In genomic region chr4:147535161-147535560, GRCh38 we compare ENCODE assay signal across 19 cellular contexts. TPM values are rescaled to one million over a fixed set of nuclear protein-coding genes. Genes with fewer than 3 reads are reported as not detected.
DNase-seq lines count a peak whose midpoint lies in the region; ATAC-seq and TF ChIP-seq lines count a peak whose summit lies in the region.
"Had no signal": no experiment of that assay in that cellular context is flagged by ENCODE, and none has a peak within 500 bp of the region (broad histone marks: within the 10 kb centered on the region; RNA-seq: fewer than 3 reads in every experiment).

No MANE protein-coding gene starts in this region.

- no peaks in the 10 kb centered on the region for H3K9me3 Mint-ChIP-seq in nephron
- H3K9me3 Mint-ChIP-seq in activated naive CD8-positive, alpha-beta T cell treated with anti-CD3 and anti-CD28 coated beads, Interleukin-2, amount 50 U/mL, for 24 hours = no peaks in the 10 kb centered on the region
- H3K9me3 Mint-ChIP-seq: CD4-positive, alpha-beta memory T cell had no signal

- peaks cover 5% of the 10 kb centered on the region for H3K36me3 ChIP-seq in cardiac muscle cell
- H3K36me3 ChIP-seq in right atrium auricular region = peaks cover 11% of the 10 kb centered on the region
- no peaks in the 10 kb centered on the region for H3K36me3 ChIP-seq in H7 (replicated peaks; ENCODE audit: control insufficient read depth, insufficient read depth, low read length)
- H3K36me3 ChIP-seq: BLaER1, HAP-1 had no signal

- H3K9me3 ChIP-seq in cardiac muscle cell (ENCODE audit: low read depth) = no peaks in the 10 kb centered on the region
- H3K9me3 ChIP-seq in right atrium auricular region = no peaks in the 10 kb centered on the region
- H3K9me3 ChIP-seq: A549, BLaER1, HAP-1 had no signal

- H3K27ac ChIP-seq in cardiac muscle cell = peak overlapping the region; percentile 10
- H3K27ac ChIP-seq in right atrium auricular region = peak overlapping the region in 1 of 2 donors; percentile 51
- H3K27ac ChIP-seq: 22Rv1, A549, BLaER1 had no signal

- DNase-seq in cardiac muscle cell (ENCODE audit: low read depth in 1 of 2, low spot score in 1 of 2) (peak in 1 of 2 donors; percentile 23), right atrium auricular region (ENCODE audit: low spot score) (no peak), H7 (peak; percentile 14), iPS-NIHi7 (ENCODE audit: extremely low spot score) (peak; percentile 19), NCI-H2227 treated with DMSO at 0.1 percent for 48 hours (lab: John Stamatoyannopoulos, UW) (no peak), occipital lobe (lab: John Stamatoyannopoulos, UW) (no peak)
- DNase-seq in activated naive CD8-positive, alpha-beta T cell treated with anti-CD3 and anti-CD28 coated beads, Interleukin-2, amount 50 U/mL, for 24 hours = no peak
- DNase-seq: Calu3; CD4-positive, alpha-beta memory T cell; DND-41; EL; GOT3 had no signal

- no peak overlapping the region for H3K4me3 ChIP-seq in cardiac muscle cell
- no peak overlapping the region for H3K4me3 ChIP-seq in right atrium auricular region
- no peak overlapping the region for H3K4me3 ChIP-seq in H7 (ENCODE audit: insufficient read depth, low read depth, low read length)
- H3K4me3 ChIP-seq: A549, BLaER1, HAP-1 had no signal

- peaks cover 23% of the 10 kb centered on the region for H3K4me1 Mint-ChIP-seq in nephron
- H3K4me1 Mint-ChIP-seq in activated naive CD8-positive, alpha-beta T cell treated with anti-CD3 and anti-CD28 coated beads, Interleukin-2, amount 50 U/mL, for 24 hours = no peaks in the 10 kb centered on the region
- H3K4me1 Mint-ChIP-seq: CD14-positive monocyte; CD4-positive, alpha-beta memory T cell had no signal

- H3K4me3 Mint-ChIP-seq in nephron = no peak overlapping the region
- H3K4me3 Mint-ChIP-seq in activated naive CD8-positive, alpha-beta T cell treated with anti-CD3 and anti-CD28 coated beads, Interleukin-2, amount 50 U/mL, for 24 hours = no peak overlapping the region
- H3K4me3 Mint-ChIP-seq: CD14-positive monocyte; CD4-positive, alpha-beta memory T cell had no signal

- H3K27me3 ChIP-seq in cardiac muscle cell (no peaks in the 10 kb centered on the region), right atrium auricular region (no peaks in the 10 kb centered on the region), H7 (ENCODE audit: control insufficient read depth, insufficient read depth, low read length) (no peaks in the 10 kb centered on the region)
- H3K27me3 ChIP-seq: BLaER1 had no signal

- H3K4me1 ChIP-seq in cardiac muscle cell (ENCODE audit: low read depth) (peaks cover 14% of the 10 kb centered on the region), right atrium auricular region (peaks cover 0 to 25% of the 10 kb centered on the region in 2 donors)
- H3K4me1 ChIP-seq: A549, BLaER1 had no signal

- TF ChIP-seq CTCF in cardiac muscle cell (IDR thresholded peaks at IDR 0.05; ENCODE audit: low read depth, low read length) (no peak), right atrium auricular region (IDR thresholded peaks at IDR 0.05) (no peak), nephron (IDR thresholded peaks at IDR 0.05; ENCODE audit: unreplicated experiment in 3 of 3) (no peak)

- H3K36me3 Mint-ChIP-seq in nephron (ENCODE audit: low read depth) = peaks cover 46% of the 10 kb centered on the region
- no peaks in the 10 kb centered on the region for H3K36me3 Mint-ChIP-seq in activated naive CD8-positive, alpha-beta T cell treated with anti-CD3 and anti-CD28 coated beads, Interleukin-2, amount 50 U/mL, for 24 hours (ENCODE audit: low read depth)
- H3K36me3 Mint-ChIP-seq: CD14-positive monocyte; CD4-positive, alpha-beta memory T cell had no signal

- peaks cover 4% of the 10 kb centered on the region for H3K27me3 Mint-ChIP-seq in nephron (ENCODE audit: low read depth)
- peaks cover 10% of the 10 kb centered on the region for H3K27me3 Mint-ChIP-seq in activated naive CD8-positive, alpha-beta T cell treated with anti-CD3 and anti-CD28 coated beads, Interleukin-2, amount 50 U/mL, for 24 hours

- no peak for ATAC-seq in activated naive CD8-positive, alpha-beta T cell treated with anti-CD3 and anti-CD28 coated beads, Interleukin-2, amount 50 U/mL, for 24 hours
- ATAC-seq: A549 had no signal

- H3K27ac Mint-ChIP-seq in nephron = peak overlapping the region; percentile 29 to 62 (median 41)
- H3K27ac Mint-ChIP-seq in activated naive CD8-positive, alpha-beta T cell treated with anti-CD3 and anti-CD28 coated beads, Interleukin-2, amount 50 U/mL, for 24 hours = no peak overlapping the region
- H3K27ac Mint-ChIP-seq: CD14-positive monocyte; CD4-positive, alpha-beta memory T cell had no signal

RNA-seq across cellular contexts. Expression of gene EDNRA, which starts 54.3 kb away (rescaled TPM):
- total RNA-seq in cardiac muscle cell (43.1 and 46.5 TPM in 2 replicates), right atrium auricular region (10 to 100 TPM; 64.8 to 72.7 TPM), occipital lobe (9.7 TPM)
- 24.2 and 36.7 TPM in 2 replicates for polyA plus RNA-seq in cardiac muscle cell
- 1.1 and 1.4 TPM in 2 replicates for total RNA-seq in H7 (2014; rRNA removed; shearing (Covaris generic))
- total RNA-seq: CD4-positive, alpha-beta memory T cell; G401 had no signal
- polyA plus RNA-seq: CD14-positive monocyte; CD4-positive, alpha-beta memory T cell had no signal

Comparison
In these comparisons a context has a peak if more than half of its experiments do, and no peak if none do; other contexts are left out.
1. DNase-seq: peak in H7 (single experiment) and iPS-NIHi7 (single experiment); none in right atrium auricular region (single experiment), NCI-H2227 treated with DMSO at 0.1 percent for 48 hours (single experiment), occipital lobe (single experiment) and activated naive CD8-positive, alpha-beta T cell treated with anti-CD3 and anti-CD28 coated beads, Interleukin-2, amount 50 U/mL, for 24 hours (single experiment).